ENCODE assay signal across 19 cellular contexts in the genomic region with DNA sequence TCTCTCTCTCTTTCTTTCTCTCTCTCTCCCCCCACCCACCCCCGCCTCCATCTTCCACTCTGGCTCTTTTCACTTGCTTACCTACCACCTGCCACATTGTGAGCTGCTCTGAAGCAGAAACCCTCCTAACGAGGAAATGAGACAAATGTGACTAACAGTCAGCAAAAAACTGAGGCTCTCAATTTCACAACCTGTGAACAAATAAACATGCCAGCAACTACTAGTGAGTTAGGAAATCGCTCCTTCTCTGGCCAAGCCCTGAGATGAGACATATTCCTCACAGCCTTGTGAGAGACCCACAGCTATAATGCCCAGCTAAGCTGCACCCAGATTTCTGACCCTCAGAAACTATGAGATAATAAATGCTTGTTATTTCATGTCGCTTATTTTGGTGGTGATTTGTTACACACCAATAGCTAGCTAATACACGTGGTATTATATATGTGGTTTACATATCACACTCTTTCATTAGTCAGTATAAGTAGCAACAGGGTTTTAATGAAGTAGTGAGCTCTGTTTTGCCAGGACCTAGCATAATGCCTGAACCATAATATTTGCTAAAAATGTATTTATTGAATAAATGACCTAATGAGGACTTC. TPM values are rescaled to one million over a fixed set of nuclear protein-coding genes. Genes with fewer than 3 reads are reported as not detected.
"Had no signal": no experiment of that assay in that cellular context is flagged by ENCODE, and none has a peak within 500 bp of the region (broad histone marks: within the 10 kb centered on the region; RNA-seq: fewer than 3 reads in every experiment).

No MANE protein-coding gene starts in this region.

- H3K4me3 Mint-ChIP-seq: activated naive CD4-positive, alpha-beta T cell treated with anti-CD3 and anti-CD28 coated beads for 36 hours; activated naive CD8-positive, alpha-beta T cell treated with anti-CD3 and anti-CD28 coated beads, Interleukin-2, amount 50 U/mL, for 24 hours; memory B cell; natural killer cell had no signal

- ATAC-seq: activated CD4-positive, CD25-positive, alpha-beta regulatory T cell treated with anti-CD3 and anti-CD28 coated beads, Interleukin-2, amount 50 U/mL, for 24 hours; activated naive CD8-positive, alpha-beta T cell treated with anti-CD3 and anti-CD28 coated beads, Interleukin-2, amount 50 U/mL, for 24 hours; left ventricle myocardium superior; natural killer cell had no signal

- H3K9me3 ChIP-seq: ascending aorta, neutrophil, tibial artery had no signal

- H3K27me3 ChIP-seq: ascending aorta, tibial artery had no signal

- DNase-seq: activated naive CD4-positive, alpha-beta T cell treated with anti-CD3 and anti-CD28 coated beads for 36 hours; activated naive CD8-positive, alpha-beta T cell treated with anti-CD3 and anti-CD28 coated beads, Interleukin-2, amount 50 U/mL, for 24 hours; activated T-cell treated with anti-CD3 and anti-CD28 coated beads for 4 hours; erythroblast; hypothalamus; left ventricle myocardium superior; natural killer cell; retina; stimulated activated CD4-positive, alpha-beta T cell treated with anti-CD3 and anti-CD28 coated beads, Interleukin-15, amount 100 ng/mL, for 24 hours; stimulated activated CD4-positive, alpha-beta T cell treated with anti-CD3 and anti-CD28 coated beads, Interleukin-4, amount 100 ng/mL, for 24 hours; stimulated activated naive CD4-positive, alpha-beta T cell; T-helper 9 cell; tibial artery had no signal

- H3K4me1 ChIP-seq: ascending aorta, parathyroid adenoma, tibial artery had no signal

- H3K9me3 Mint-ChIP-seq: activated naive CD4-positive, alpha-beta T cell treated with anti-CD3 and anti-CD28 coated beads for 36 hours; activated naive CD8-positive, alpha-beta T cell treated with anti-CD3 and anti-CD28 coated beads, Interleukin-2, amount 50 U/mL, for 24 hours; memory B cell; natural killer cell had no signal

- H3K4me1 Mint-ChIP-seq: activated naive CD8-positive, alpha-beta T cell treated with anti-CD3 and anti-CD28 coated beads, Interleukin-2, amount 50 U/mL, for 24 hours; memory B cell; natural killer cell had no signal

- H3K27ac Mint-ChIP-seq: activated naive CD4-positive, alpha-beta T cell treated with anti-CD3 and anti-CD28 coated beads for 36 hours; activated naive CD8-positive, alpha-beta T cell treated with anti-CD3 and anti-CD28 coated beads, Interleukin-2, amount 50 U/mL, for 24 hours; memory B cell; natural killer cell had no signal

- H3K36me3 Mint-ChIP-seq: memory B cell, natural killer cell had no signal

- H3K36me3 ChIP-seq: ascending aorta, cardiac muscle cell, neutrophil, tibial artery had no signal

- H3K27ac ChIP-seq: ascending aorta, cardiac muscle cell, neutrophil, parathyroid adenoma, tibial artery had no signal

- H3K4me3 ChIP-seq: ascending aorta, cardiac muscle cell, tibial artery had no signal

RNA-seq across cellular contexts. Expression of gene ZNF521, which starts 8.4 kb away (rescaled TPM):
- total RNA-seq: activated naive CD4-positive, alpha-beta T cell treated with anti-CD3 and anti-CD28 coated beads for 36 hours had no signal
